Comparison of ENCODE assay signal across 13 cellular contexts in genomic region chr4:3355266-3355748, GRCh38.
DNase-seq lines count a peak whose midpoint lies in the region; ATAC-seq and TF ChIP-seq lines count a peak whose summit lies in the region.
"Had no signal": no experiment of that assay in that cellular context is flagged by ENCODE, and none has a peak within 500 bp of the region (broad histone marks: within the 10 kb centered on the region; RNA-seq: fewer than 3 reads in every experiment).

No MANE protein-coding gene starts in this region.

- H3K27ac ChIP-seq in right atrium auricular region, result no peak overlapping the region
- H3K27ac ChIP-seq in heart left ventricle, result peak overlapping the region in 1 of 12 donors; percentile 63
- H3K27ac ChIP-seq: foreskin keratinocyte had no signal

- H3K4me1 ChIP-seq in right atrium auricular region (no peaks in the 10 kb centered on the region), heart left ventricle (peaks cover 0 to 14% (median 0%) of the 10 kb centered on the region in 12 donors)
- H3K4me1 ChIP-seq: foreskin keratinocyte had no signal

- no peaks in the 10 kb centered on the region for H3K36me3 Mint-ChIP-seq in activated naive CD8-positive, alpha-beta T cell treated with anti-CD3 and anti-CD28 coated beads, Interleukin-2, amount 50 U/mL, for 24 hours (ENCODE audit: low read depth)

- no peak overlapping the region for H3K27ac Mint-ChIP-seq in activated naive CD8-positive, alpha-beta T cell treated with anti-CD3 and anti-CD28 coated beads, Interleukin-2, amount 50 U/mL, for 24 hours
- H3K27ac Mint-ChIP-seq: mesothelial cell of epicardium had no signal

- TF ChIP-seq POLR2A in heart left ventricle (IDR thresholded peaks at IDR 0.05), result no peak

- no peaks in the 10 kb centered on the region for H3K36me3 ChIP-seq in right atrium auricular region
- no peaks in the 10 kb centered on the region for H3K36me3 ChIP-seq in heart left ventricle
- H3K36me3 ChIP-seq: stomach had no signal

- peak; percentile 47 for DNase-seq in right atrium auricular region (ENCODE audit: low spot score)
- DNase-seq in heart left ventricle, result no peak
- peak; percentile 26 for DNase-seq in NAMALWA (ENCODE audit: low spot score)
- no peak for DNase-seq in COR-L47 (lab: John Stamatoyannopoulos, UW)
- DNase-seq in left colon, result no peak
- no peak for DNase-seq in activated naive CD8-positive, alpha-beta T cell treated with anti-CD3 and anti-CD28 coated beads, Interleukin-2, amount 50 U/mL, for 24 hours
- no peak for DNase-seq in COLO668 (lab: John Stamatoyannopoulos, UW; ENCODE audit: unreplicated experiment)
- DNase-seq: activated CD8-positive, alpha-beta memory T cell treated with anti-CD3 and anti-CD28 coated beads, Interleukin-2, amount 50 U/mL, for 48 hours; foreskin keratinocyte; NCI-H446; stomach had no signal

- ATAC-seq in heart left ventricle, result no peak
- ATAC-seq in HG02610 (IDR thresholded peaks at IDR 0.05; ENCODE audit: unreplicated experiment), result peak; percentile 72
- ATAC-seq in left colon, result no peak
- ATAC-seq in activated naive CD8-positive, alpha-beta T cell treated with anti-CD3 and anti-CD28 coated beads, Interleukin-2, amount 50 U/mL, for 24 hours, result no peak
- ATAC-seq: foreskin keratinocyte had no signal

- no peak overlapping the region for H3K4me3 Mint-ChIP-seq in activated naive CD8-positive, alpha-beta T cell treated with anti-CD3 and anti-CD28 coated beads, Interleukin-2, amount 50 U/mL, for 24 hours
- H3K4me3 Mint-ChIP-seq: mesothelial cell of epicardium had no signal

- peaks cover 10% of the 10 kb centered on the region for H3K4me1 Mint-ChIP-seq in activated naive CD8-positive, alpha-beta T cell treated with anti-CD3 and anti-CD28 coated beads, Interleukin-2, amount 50 U/mL, for 24 hours

- WGBS in heart left ventricle, 4 donors, result 76 to 85% (median 81%) methylated on average over 8 of the region's 8 CpGs

- H3K27me3 ChIP-seq in right atrium auricular region (no peaks in the 10 kb centered on the region), heart left ventricle (no peaks in the 10 kb centered on the region)
- H3K27me3 ChIP-seq: foreskin keratinocyte, stomach had no signal

- intact Hi-C loops in heart left ventricle (cut with DNase I) (no loop called here), left colon (cut with DNase I, micrococcal nuclease) (no loop called here)

- H3K27me3 Mint-ChIP-seq in activated naive CD8-positive, alpha-beta T cell treated with anti-CD3 and anti-CD28 coated beads, Interleukin-2, amount 50 U/mL, for 24 hours, result no peaks in the 10 kb centered on the region

- H3K9me3 ChIP-seq in right atrium auricular region, result no peaks in the 10 kb centered on the region
- H3K9me3 ChIP-seq in heart left ventricle, result peaks cover 0 to 14% (median 0%) of the 10 kb centered on the region in 12 donors
- H3K9me3 ChIP-seq: stomach had no signal

- H3K9me3 Mint-ChIP-seq in activated naive CD8-positive, alpha-beta T cell treated with anti-CD3 and anti-CD28 coated beads, Interleukin-2, amount 50 U/mL, for 24 hours, result no peaks in the 10 kb centered on the region

- H3K4me3 ChIP-seq in right atrium auricular region (no peak overlapping the region), heart left ventricle (no peak overlapping the region)
- H3K4me3 ChIP-seq: stomach had no signal

- TF ChIP-seq CTCF in right atrium auricular region (IDR thresholded peaks at IDR 0.05) (no peak), heart left ventricle (IDR thresholded peaks at IDR 0.05) (no peak)

Comparison
In these comparisons a context has a peak if more than half of its experiments do, and no peak if none do; other contexts are left out.
1. DNase-seq: peak in right atrium auricular region (single experiment) and NAMALWA (single experiment); none in heart left ventricle (0 of 5), COR-L47 (single experiment), left colon (0 of 2), activated naive CD8-positive, alpha-beta T cell treated with anti-CD3 and anti-CD28 coated beads, Interleukin-2, amount 50 U/mL, for 24 hours (single experiment) and COLO668 (single experiment).